2 cellular contexts compared by ENCODE assay signal in genomic region chr14:69675877-69676416, GRCh38.
TF ChIP-seq lines count a peak whose summit lies in the region.

No MANE protein-coding gene starts in this region.

TF ChIP-seq in GM12878, 131 proteins besides CTCF, POLR2A, EP300 and RAD21 (continued from another document and continues in another):
- no peak for TF ChIP-seq ZNF622 (IDR thresholded peaks at IDR 0.05)
- peak; percentile 94 for TF ChIP-seq MTA3 (IDR thresholded peaks at IDR 0.05; ENCODE audit: borderline replicate concordance, low read length)
- TF ChIP-seq SRF (IDR thresholded peaks at IDR 0.05; ENCODE audit: low read depth in 2 of 2, low read length in 2 of 2) = peak in 1 of 2 experiments; percentile 85; a peak in 2 of 4 replicates
- TF ChIP-seq ZNF687 (IDR thresholded peaks at IDR 0.05) = no peak
- TF ChIP-seq FOS (IDR thresholded peaks at IDR 0.05; ENCODE audit: borderline replicate concordance, extremely low read depth, insufficient read length) = no peak
- TF ChIP-seq CBFB (IDR thresholded peaks at IDR 0.05; ENCODE audit: low read depth) = 0 out of 2 replicates have a peak, but pooled peaks have one; percentile 29
- no peak for TF ChIP-seq BRCA1 (IDR thresholded peaks at IDR 0.05; ENCODE audit: low read depth, low read length)
- no peak for TF ChIP-seq USF2 (IDR thresholded peaks at IDR 0.05; ENCODE audit: borderline replicate concordance, low read depth, low read length)
- TF ChIP-seq IKZF1 (conservative IDR thresholded peaks at IDR 0.05) = peak; percentile 82
- TF ChIP-seq ZNF207 (IDR thresholded peaks at IDR 0.05; ENCODE audit: borderline replicate concordance) = no peak
- no peak for TF ChIP-seq CBX3 (IDR thresholded peaks at IDR 0.05; ENCODE audit: borderline replicate concordance, low read depth)
- TF ChIP-seq PAX5 (IDR thresholded peaks at IDR 0.05; ENCODE audit: borderline replicate concordance, low read depth, low read length) = peak; percentile 88
- TF ChIP-seq ZBTB40 (IDR thresholded peaks at IDR 0.05; ENCODE audit: borderline replicate concordance) = no peak
- TF ChIP-seq RELB (IDR thresholded peaks at IDR 0.05; ENCODE audit: low read depth) = peak; percentile 84
- TF ChIP-seq SP1 (IDR thresholded peaks at IDR 0.05; ENCODE audit: low read depth, low read length) = no peak

TF ChIP-seq in WTC11, 78 proteins besides CTCF, POLR2A, EP300 and RAD21 (continued from another document):
- TF ChIP-seq PRDM15 (CRISPR knock-in tag; IDR thresholded peaks at IDR 0.05) = no peak
- TF ChIP-seq ATF3 (CRISPR knock-in tag; conservative IDR thresholded peaks at IDR 0.05) = no peak
- no peak for TF ChIP-seq CDX4 (CRISPR knock-in tag; IDR thresholded peaks at IDR 0.05; ENCODE audit: borderline replicate concordance)
- no peak for TF ChIP-seq ZMAT4 (CRISPR knock-in tag; IDR thresholded peaks at IDR 0.05)
- TF ChIP-seq HMGA2 (CRISPR knock-in tag; IDR thresholded peaks at IDR 0.05) = no peak
- no peak for TF ChIP-seq ZBTB43 (CRISPR knock-in tag; IDR thresholded peaks at IDR 0.05)
- TF ChIP-seq E2F5 (CRISPR knock-in tag; IDR thresholded peaks at IDR 0.05) = no peak
- no peak for TF ChIP-seq ATF6 (CRISPR knock-in tag; IDR thresholded peaks at IDR 0.05)
- TF ChIP-seq E2F1 (CRISPR knock-in tag; IDR thresholded peaks at IDR 0.05) = no peak
- no peak for TF ChIP-seq ATF2 (CRISPR knock-in tag; IDR thresholded peaks at IDR 0.05; ENCODE audit: borderline replicate concordance, low read depth)
- no peak for TF ChIP-seq ZNF671 (CRISPR knock-in tag; IDR thresholded peaks at IDR 0.05)
